In the genomic region with DNA sequence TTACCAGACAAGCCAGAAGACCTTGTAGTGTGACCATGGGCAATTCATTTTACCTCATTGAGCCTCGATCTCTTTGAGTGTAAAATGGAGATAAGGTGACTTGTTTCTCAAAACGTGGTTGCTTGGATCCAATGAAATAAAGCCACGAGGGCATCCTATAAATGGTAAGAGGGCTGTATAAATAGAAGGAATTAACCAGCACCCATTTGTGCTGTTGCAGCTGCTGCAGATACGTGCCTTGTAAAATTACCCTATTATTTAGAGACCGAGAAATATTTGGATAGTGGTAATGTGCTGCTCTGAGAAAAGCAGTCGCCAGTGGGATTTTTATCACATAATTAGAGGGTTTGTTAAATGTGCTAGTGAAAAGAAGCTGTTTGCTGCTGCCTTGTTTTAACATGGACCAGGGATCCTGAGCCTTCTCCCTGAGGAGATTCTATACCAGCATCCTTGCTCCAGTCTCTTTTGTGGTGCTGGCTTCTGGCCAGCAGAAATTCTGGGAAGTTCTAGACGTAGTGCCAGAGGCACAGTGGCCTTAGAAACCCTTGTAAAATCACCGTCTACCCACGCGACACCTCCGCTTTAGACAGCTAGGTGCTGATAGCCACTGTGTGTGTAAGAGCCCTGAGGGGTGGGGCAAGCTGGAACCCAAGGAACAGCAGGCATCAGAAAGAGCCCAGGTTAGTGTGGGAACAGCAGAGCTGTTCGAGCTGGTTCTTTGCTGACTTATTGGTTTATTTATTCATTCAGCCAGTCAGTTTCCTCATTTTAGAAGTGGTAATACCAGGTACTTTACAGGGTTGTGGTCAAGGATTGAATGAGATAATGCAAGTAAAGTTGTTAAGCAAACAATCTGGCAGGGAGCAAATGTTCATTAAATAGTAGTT, we compare ENCODE assay signal across 10 cellular contexts.
DNase-seq lines count a peak whose midpoint lies in the region; ATAC-seq and TF ChIP-seq lines count a peak whose summit lies in the region.
"Had no signal": no experiment of that assay in that cellular context is flagged by ENCODE, and none has a peak within 500 bp of the region (broad histone marks: within the 10 kb centered on the region; RNA-seq: fewer than 3 reads in every experiment).

No MANE protein-coding gene starts in this region.

- intact Hi-C loops in heart right ventricle (cut with DNase I), result no loop called here

- 32 to 45% methylated on average over 12 of the region's 12 CpGs for WGBS in heart right ventricle, 2 donors
- WGBS in smooth muscle cell (ENCODE audit: low lambda C conversion rate), result 21% methylated on average over 12 of the region's 12 CpGs

- H3K36me3 ChIP-seq in heart right ventricle (no peaks in the 10 kb centered on the region), smooth muscle cell (ENCODE audit: low read depth) (no peaks in the 10 kb centered on the region)

- H3F3A ChIP-seq in smooth muscle cell (ENCODE audit: low read depth), result peaks cover 5% of the 10 kb centered on the region

- ATAC-seq in heart right ventricle, result peak; percentile 45 to 96 (median 82)
- ATAC-seq in HG03045 (IDR thresholded peaks at IDR 0.05; ENCODE audit: unreplicated experiment), result no peak
- no peak for ATAC-seq in HG02642 (IDR thresholded peaks at IDR 0.05; ENCODE audit: poor library complexity, unreplicated experiment)
- ATAC-seq: activated T-helper 17 cell treated with anti-CD3 and anti-CD28 coated beads, Interleukin-2, amount 50 U/mL, for 72 hours had no signal

- H3K4me1 ChIP-seq in heart right ventricle, result peaks cover 0 to 28% (median 0%) of the 10 kb centered on the region in 9 donors
- H3K4me1 ChIP-seq in smooth muscle cell (ENCODE audit: low read depth), result peaks cover 12% of the 10 kb centered on the region

- H3K79me2 ChIP-seq in smooth muscle cell (ENCODE audit: low read depth), result no peaks in the 10 kb centered on the region

- peak overlapping the region; percentile 41 for H3K4me2 ChIP-seq in smooth muscle cell

- no peak overlapping the region for H2AFZ ChIP-seq in smooth muscle cell (ENCODE audit: low read depth)

- no peaks in the 10 kb centered on the region for H3K9me3 ChIP-seq in heart right ventricle
- no peaks in the 10 kb centered on the region for H3K9me3 ChIP-seq in smooth muscle cell (replicated peaks; ENCODE audit: low read depth)

- H4K20me1 ChIP-seq in smooth muscle cell (ENCODE audit: low read depth), result no peaks in the 10 kb centered on the region

- DNase-seq in NCI-H1105 (lab: John Stamatoyannopoulos, UW) (peak; percentile 83), NCI-H774 (lab: John Stamatoyannopoulos, UW) (peak; percentile 96), heart right ventricle (peak in 1 of 2 donors; percentile 18), smooth muscle cell (lab: John Stamatoyannopoulos, UW; ENCODE audit: unreplicated experiment) (no peak), RWPE1 (ENCODE audit: low spot score) (no peak), foreskin melanocyte (no peak)
- DNase-seq: effector CD8-positive, alpha-beta T cell had no signal

- TF ChIP-seq CTCF in heart right ventricle (IDR thresholded peaks at IDR 0.05) (no peak), smooth muscle cell (IDR thresholded peaks at IDR 0.05; ENCODE audit: borderline replicate concordance, insufficient read depth, poor library complexity, severe bottlenecking) (no peak), RWPE1 (conservative IDR thresholded peaks at IDR 0.05; ENCODE audit: low read depth) (no peak)

- H3K4me3 ChIP-seq in heart right ventricle (no peak overlapping the region), smooth muscle cell (no peak overlapping the region)

- CTCF ChIA-PET in RWPE1 (lab: Yijun Ruan, JAX), result no interaction called here

- no peaks in the 10 kb centered on the region for H3K27me3 ChIP-seq in heart right ventricle
- H3K27me3 ChIP-seq in smooth muscle cell (ENCODE audit: low read depth), result no peaks in the 10 kb centered on the region

- H3K27ac ChIP-seq in heart right ventricle (peak overlapping the region in 1 of 10 donors; percentile 39), smooth muscle cell (ENCODE audit: low read depth) (no peak overlapping the region), RWPE1 (no peak overlapping the region)

- POLR2A ChIA-PET in RWPE1 (lab: Yijun Ruan, JAX; ENCODE audit: low non-redundant PET), result no interaction called here

- H3K9ac ChIP-seq in smooth muscle cell (ENCODE audit: low read depth), result no peak overlapping the region

Comparison
In these comparisons a context has a peak if more than half of its experiments do, and no peak if none do; other contexts are left out.
1. DNase-seq: peak in NCI-H1105 (single experiment) and NCI-H774 (single experiment); none in smooth muscle cell (single experiment), RWPE1 (single experiment) and foreskin melanocyte (single experiment).
2. ATAC-seq: peak in heart right ventricle (8 of 8); none in HG03045 (single experiment) and HG02642 (single experiment).